In genomic region chr10:89875557-89875956, GRCh38 we compare ENCODE assay signal across 9 cellular contexts.
"Had no signal": no experiment of that assay in that cellular context is flagged by ENCODE, and none has a peak within 500 bp of the region (broad histone marks: within the 10 kb centered on the region; RNA-seq: fewer than 3 reads in every experiment).

No MANE protein-coding gene starts in this region.

- DNase-seq: H9, HCEC 1CT, IMR-90, KG1 had no signal

- H3K27ac ChIP-seq: HL-60 had no signal

- H2AFZ ChIP-seq: GM23338 had no signal

- H3K4me3 ChIP-seq: GM23338, K562 had no signal

- ATAC-seq: GM23338, K562 had no signal

- H3K4me2 ChIP-seq: GM23338 had no signal

- FAIRE-seq: H1, H54, K562 had no signal
